31 cellular contexts compared by ENCODE assay signal in the genomic region with DNA sequence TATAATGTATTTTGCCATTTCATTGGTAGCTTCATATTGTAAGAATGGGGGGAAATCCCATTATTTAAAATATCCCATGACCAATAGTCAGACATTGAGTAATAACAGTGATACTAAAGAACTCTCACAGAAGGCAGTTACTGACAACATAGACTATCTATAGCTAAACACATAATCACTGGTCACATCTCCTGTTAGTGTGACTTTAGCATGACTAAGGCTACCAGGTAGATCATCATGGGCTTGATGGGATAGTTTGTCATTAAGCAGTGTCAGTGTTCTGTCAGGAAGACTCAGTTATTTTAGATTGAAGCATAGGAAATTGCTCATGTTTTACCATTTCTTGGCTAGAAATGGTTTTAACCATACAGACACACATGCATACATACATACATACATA. TPM values are rescaled to one million over a fixed set of nuclear protein-coding genes. Genes with fewer than 3 reads are reported as not detected.
"Had no signal": no experiment of that assay in that cellular context is flagged by ENCODE, and none has a peak within 500 bp of the region (broad histone marks: within the 10 kb centered on the region; RNA-seq: fewer than 3 reads in every experiment).

No MANE protein-coding gene starts in this region.

- H3K4me3 Mint-ChIP-seq: activated naive CD4-positive, alpha-beta T cell treated with anti-CD3 and anti-CD28 coated beads for 36 hours; activated T-cell treated with anti-CD3 and anti-CD28 coated beads, Interleukin-2, amount 50 U/mL, for 72 hours; dendritic cell treated with granulocyte-macrophage colony-stimulating factor and Interleukin-4, amounts not matched to agents 40 ng/mL and 50 ng/mL, for 4 days; endodermal cell; nephron; stimulated activated naive B cell treated with anti-CD40 and anti-IgM and Interleukin-4, amounts not matched to agents 10 μg/mL and 1 μg/mL and 100 μg/mL, for 72 hours; T-helper 17 cell had no signal

- H3K9me3 ChIP-seq: left ventricle myocardium inferior, mucosa of descending colon, testis, transverse colon had no signal

- H3K9me3 Mint-ChIP-seq: activated naive CD4-positive, alpha-beta T cell treated with anti-CD3 and anti-CD28 coated beads for 36 hours; activated T-cell treated with anti-CD3 and anti-CD28 coated beads, Interleukin-2, amount 50 U/mL, for 72 hours; dendritic cell treated with granulocyte-macrophage colony-stimulating factor and Interleukin-4, amounts not matched to agents 40 ng/mL and 50 ng/mL, for 4 days; endodermal cell; nephron; stimulated activated naive B cell treated with anti-CD40 and anti-IgM and Interleukin-4, amounts not matched to agents 10 μg/mL and 1 μg/mL and 100 μg/mL, for 72 hours had no signal

- H3K4me2 ChIP-seq: hepatocyte had no signal

- H3K27me3 ChIP-seq: hepatocyte, testis, transverse colon had no signal

- H3K4me1 ChIP-seq: testis had no signal

- H3K27ac Mint-ChIP-seq: activated naive CD4-positive, alpha-beta T cell treated with anti-CD3 and anti-CD28 coated beads for 36 hours; activated T-cell treated with anti-CD3 and anti-CD28 coated beads, Interleukin-2, amount 50 U/mL, for 72 hours; dendritic cell treated with granulocyte-macrophage colony-stimulating factor and Interleukin-4, amounts not matched to agents 40 ng/mL and 50 ng/mL, for 4 days; endodermal cell; nephron; progenitor cell of endocrine pancreas; stimulated activated naive B cell treated with anti-CD40 and anti-IgM and Interleukin-4, amounts not matched to agents 10 μg/mL and 1 μg/mL and 100 μg/mL, for 72 hours; T-helper 17 cell had no signal

- ATAC-seq: esophagus mucosa, mucosa of descending colon, sciatic nerve, T-helper 17 cell had no signal

- H3K27ac ChIP-seq: hepatocyte, left ventricle myocardium inferior, testis had no signal

- DNase-seq: activated effector memory CD4-positive, alpha-beta T cell treated with Interleukin-2 at 50 U/mL for 16 hours; activated naive CD4-positive, alpha-beta T cell treated with anti-CD3 and anti-CD28 coated beads for 36 hours; activated T-cell treated with anti-CD3 and anti-CD28 coated beads for 4 hours; activated T-cell treated with anti-CD3 and anti-CD28 coated beads, Interleukin-2, amount 50 U/mL, for 72 hours; amygdala; caudate nucleus; endodermal cell; islet precursor cell; left ventricle myocardium inferior; mesendoderm; mucosa of descending colon; retina; small intestine; stimulated activated CD4-positive, alpha-beta T cell treated with anti-CD3 and anti-CD28 coated beads, Interleukin-1b, Interleukin-23, amount 100 ng/mL, for 48 hours; stimulated activated CD4-positive, alpha-beta T cell treated with anti-CD3 and anti-CD28 coated beads, Interleukin-4, amount 100 ng/mL, for 4 hours; stimulated activated CD8-positive, alpha-beta memory T cell treated with anti-CD3 and anti-CD28 coated beads, Interleukin-4, amount 100 ng/mL, for 48 hours; stimulated activated naive B cell treated with anti-CD40 and anti-IgM and Interleukin-4, amounts not matched to agents 10 μg/mL and 1 μg/mL and 100 μg/mL, for 72 hours; T-helper 17 cell; T1000; testis; transverse colon had no signal

- H3K27me3 Mint-ChIP-seq: dendritic cell treated with granulocyte-macrophage colony-stimulating factor and Interleukin-4, amounts not matched to agents 40 ng/mL and 50 ng/mL, for 4 days; progenitor cell of endocrine pancreas; stimulated activated naive B cell treated with anti-CD40 and anti-IgM and Interleukin-4, amounts not matched to agents 10 μg/mL and 1 μg/mL and 100 μg/mL, for 72 hours; T-helper 17 cell had no signal

- H3K4me3 ChIP-seq: hepatocyte, left ventricle myocardium inferior, lung, mucosa of descending colon, testis, transverse colon had no signal

- H2AFZ ChIP-seq: hepatocyte had no signal

RNA-seq across cellular contexts. Expression of gene OPN1SW, which starts 16.3 kb away (rescaled TPM):
- total RNA-seq: activated naive CD4-positive, alpha-beta T cell treated with anti-CD3 and anti-CD28 coated beads for 36 hours; activated T-cell treated with anti-CD3 and anti-CD28 coated beads, Interleukin-2, amount 50 U/mL, for 72 hours; endodermal cell; esophagus mucosa; frontal cortex; hepatocyte; left ventricle myocardium inferior; lung; mucosa of descending colon; osteocyte; progenitor cell of endocrine pancreas; sciatic nerve; T-helper 17 cell; testis; transverse colon; urinary bladder had no signal
- polyA plus RNA-seq: hepatocyte, lung, small intestine, urinary bladder had no signal
